ENCODE assay signal across 17 cellular contexts in genomic region chr4:176778491-176778890, GRCh38. TPM values are rescaled to one million over a fixed set of nuclear protein-coding genes. Genes with fewer than 3 reads are reported as not detected.
DNase-seq lines count a peak whose midpoint lies in the region; ATAC-seq, FAIRE-seq and TF ChIP-seq lines count a peak whose summit lies in the region.
"Had no signal": no experiment of that assay in that cellular context is flagged by ENCODE, and none has a peak within 500 bp of the region (broad histone marks: within the 10 kb centered on the region; RNA-seq: fewer than 3 reads in every experiment).

No MANE protein-coding gene starts in this region.

- DNase-seq in A549 (ENCODE audit: low read depth in 1 of 2, low spot score in 1 of 2) (peak in 1 of 2 experiments; percentile 55), MG63 (peak; percentile 94), astrocyte of the spinal cord (ENCODE audit: low read depth, low spot score) (peak; percentile 80), keratinocyte (ENCODE audit: low read depth, low spot score) (no peak), HUDEP-2 (lab: John Stamatoyannopoulos, UW; ENCODE audit: unreplicated experiment in 76 of 76) (no peak)
- DNase-seq in activated naive CD4-positive, alpha-beta T cell treated with anti-CD3 and anti-CD28 coated beads, Interleukin-2, amount 10 ng/mL, durations not matched to agents 7 days and 5 days = no peak
- no peak for DNase-seq in activated naive CD8-positive, alpha-beta T cell treated with anti-CD3 and anti-CD28 coated beads for 36 hours
- DNase-seq: activated CD8-positive, alpha-beta memory T cell treated with anti-CD3 and anti-CD28 coated beads, Interleukin-2, amount 10 ng/mL, durations not matched to agents 7 days and 5 days; Calu3; H9; left ventricle myocardium superior; small intestine had no signal

- H3K9me3 Mint-ChIP-seq in activated naive CD4-positive, alpha-beta T cell treated with anti-CD3 and anti-CD28 coated beads, Interleukin-2, amount 10 ng/mL, durations not matched to agents 7 days and 5 days = no peaks in the 10 kb centered on the region
- H3K9me3 Mint-ChIP-seq in activated naive CD8-positive, alpha-beta T cell treated with anti-CD3 and anti-CD28 coated beads for 36 hours = no peaks in the 10 kb centered on the region
- H3K9me3 Mint-ChIP-seq: H9, nephron had no signal

- H3K9ac ChIP-seq in keratinocyte (ENCODE audit: control insufficient read depth, extremely low read depth, insufficient read depth, low read length) = no peak overlapping the region

- H3K27me3 Mint-ChIP-seq in activated naive CD4-positive, alpha-beta T cell treated with anti-CD3 and anti-CD28 coated beads, Interleukin-2, amount 10 ng/mL, durations not matched to agents 7 days and 5 days = no peaks in the 10 kb centered on the region
- no peaks in the 10 kb centered on the region for H3K27me3 Mint-ChIP-seq in activated naive CD8-positive, alpha-beta T cell treated with anti-CD3 and anti-CD28 coated beads for 36 hours
- H3K27me3 Mint-ChIP-seq: activated CD8-positive, alpha-beta memory T cell treated with anti-CD3 and anti-CD28 coated beads, Interleukin-2, amount 10 ng/mL, durations not matched to agents 7 days and 5 days had no signal

- H3K36me3 Mint-ChIP-seq in activated naive CD4-positive, alpha-beta T cell treated with anti-CD3 and anti-CD28 coated beads, Interleukin-2, amount 10 ng/mL, durations not matched to agents 7 days and 5 days = no peaks in the 10 kb centered on the region
- no peaks in the 10 kb centered on the region for H3K36me3 Mint-ChIP-seq in activated naive CD8-positive, alpha-beta T cell treated with anti-CD3 and anti-CD28 coated beads for 36 hours
- H3K36me3 Mint-ChIP-seq: activated CD8-positive, alpha-beta memory T cell treated with anti-CD3 and anti-CD28 coated beads, Interleukin-2, amount 10 ng/mL, durations not matched to agents 7 days and 5 days had no signal

- peaks cover 95% of the 10 kb centered on the region for H3K79me2 ChIP-seq in keratinocyte (ENCODE audit: control insufficient read depth, insufficient read depth, low read length)

- no peak for TF ChIP-seq RAD21 in A549 (conservative IDR thresholded peaks at IDR 0.05 in 1 of 2, IDR thresholded peaks at IDR 0.05 in 1 of 2)

- ATAC-seq in A549 = peak; percentile 70 to 73; a peak in 3 of 6 replicates
- no peak for ATAC-seq in GM21619 (IDR thresholded peaks at IDR 0.05; ENCODE audit: unreplicated experiment)
- ATAC-seq: activated CD8-positive, alpha-beta memory T cell treated with anti-CD3 and anti-CD28 coated beads, Interleukin-2, amount 10 ng/mL, durations not matched to agents 7 days and 5 days; left ventricle myocardium superior had no signal

- TF ChIP-seq CTCF in A549 (IDR thresholded peaks at IDR 0.05) (no peak), astrocyte of the spinal cord (IDR thresholded peaks at IDR 0.05; ENCODE audit: low read depth, low read length) (no peak), keratinocyte (optimal IDR thresholded peaks at IDR 0.05 in 1 of 3, IDR thresholded peaks at IDR 0.05 in 1 of 3, conservative IDR thresholded peaks at IDR 0.05 in 1 of 3; ENCODE audit: extremely low read depth in 1 of 3, insufficient read depth in 2 of 3, low read length in 3 of 3) (no peak)

- H3K36me3 ChIP-seq in MG63 (no peaks in the 10 kb centered on the region), keratinocyte (ENCODE audit: control insufficient read depth in 2 of 2, extremely low read depth in 1 of 2, insufficient read depth in 2 of 2, low read length in 2 of 2) (no peaks in the 10 kb centered on the region)

- H3K27ac ChIP-seq in A549 (peak overlapping the region; percentile 75 to 89), keratinocyte (ENCODE audit: control insufficient read depth, insufficient read depth, low read length) (peak overlapping the region; percentile 45)
- H3K27ac ChIP-seq: SK-N-MC, VCaP had no signal

- peaks cover 79% of the 10 kb centered on the region for H3K4me1 ChIP-seq in A549
- peaks cover 64% of the 10 kb centered on the region for H3K4me1 ChIP-seq in keratinocyte (ENCODE audit: control insufficient read depth, extremely low read depth, insufficient read depth, low read length)

- H3K4me3 Mint-ChIP-seq in activated naive CD4-positive, alpha-beta T cell treated with anti-CD3 and anti-CD28 coated beads, Interleukin-2, amount 10 ng/mL, durations not matched to agents 7 days and 5 days = no peak overlapping the region
- no peak overlapping the region for H3K4me3 Mint-ChIP-seq in activated naive CD8-positive, alpha-beta T cell treated with anti-CD3 and anti-CD28 coated beads for 36 hours
- H3K4me3 Mint-ChIP-seq: activated CD8-positive, alpha-beta memory T cell treated with anti-CD3 and anti-CD28 coated beads, Interleukin-2, amount 10 ng/mL, durations not matched to agents 7 days and 5 days; H9; nephron had no signal

- CTCF ChIA-PET in A549 (lab: Yijun Ruan, JAX) = interaction anchor here (1.2 kb wide), 1 partner anchor 269 kb away, joined by 5 read pairs; no protein-coding TSS in a partner anchor
- CTCF ChIA-PET in activated naive CD4-positive, alpha-beta T cell treated with anti-CD3 and anti-CD28 coated beads, Interleukin-2, amount 10 ng/mL, durations not matched to agents 7 days and 5 days (lab: Charles Lee) = interaction anchor here (0.6 to 1.8 kb wide), 2 partner anchors 222 to 269 kb away, joined by 3 to 6 read pairs; no protein-coding TSS in a partner anchor

- no peaks in the 10 kb centered on the region for H4K20me1 ChIP-seq in keratinocyte (ENCODE audit: control insufficient read depth, extremely low read depth, insufficient read depth, low read length)

- POLR2A ChIA-PET in A549 (lab: Yijun Ruan, JAX) = no interaction called here

- no peaks in the 10 kb centered on the region for H3K9me1 ChIP-seq in keratinocyte (ENCODE audit: control insufficient read depth, extremely low read depth, insufficient read depth, low read length)

- H3K4me3 ChIP-seq in A549 = 0 out of 3 replicates have a peak overlapping the region, but pooled peaks have one; percentile 7
- H3K4me3 ChIP-seq in MG63 = no peak overlapping the region
- H3K4me3 ChIP-seq in astrocyte of the spinal cord (ENCODE audit: low read depth, low read length) = no peak overlapping the region
- H3K4me3 ChIP-seq in keratinocyte (ENCODE audit: control insufficient read depth in 2 of 3, extremely low read depth in 1 of 3, insufficient read depth in 2 of 3, low read depth in 1 of 3, low read length in 3 of 3) = peak overlapping the region in 1 of 3 experiments; percentile 18
- H3K4me3 ChIP-seq: SK-N-MC had no signal

- no peaks in the 10 kb centered on the region for H3K4me1 Mint-ChIP-seq in activated naive CD4-positive, alpha-beta T cell treated with anti-CD3 and anti-CD28 coated beads, Interleukin-2, amount 10 ng/mL, durations not matched to agents 7 days and 5 days
- H3K4me1 Mint-ChIP-seq in activated naive CD8-positive, alpha-beta T cell treated with anti-CD3 and anti-CD28 coated beads for 36 hours = no peaks in the 10 kb centered on the region
- H3K4me1 Mint-ChIP-seq: activated CD8-positive, alpha-beta memory T cell treated with anti-CD3 and anti-CD28 coated beads, Interleukin-2, amount 10 ng/mL, durations not matched to agents 7 days and 5 days had no signal

- H3K27me3 ChIP-seq in MG63 = no peaks in the 10 kb centered on the region
- H3K27me3 ChIP-seq in keratinocyte (ENCODE audit: control insufficient read depth, extremely low read depth, insufficient read depth, low read length) = no peaks in the 10 kb centered on the region

- H3K9me3 ChIP-seq in A549 (no peaks in the 10 kb centered on the region), MG63 (no peaks in the 10 kb centered on the region), keratinocyte (ENCODE audit: control insufficient read depth, low read depth, low read length) (no peaks in the 10 kb centered on the region)

- H2AFZ ChIP-seq in keratinocyte (ENCODE audit: control insufficient read depth, low read length) = no peak overlapping the region

- peak in 1 of 2 experiments; percentile 46; a peak in 1 of 5 replicates for TF ChIP-seq EP300 in A549 (IDR thresholded peaks at IDR 0.05)

- no peak for FAIRE-seq in A549 (lab: Jason Lieb, UNC)
- no peak for FAIRE-seq in keratinocyte (lab: Jason Lieb, UNC)

- 19% methylated on average over 4 of the region's 4 CpGs for WGBS in A549 (ENCODE audit: missing lambda C conversion rate)

- no peak overlapping the region for H3K27ac Mint-ChIP-seq in activated naive CD4-positive, alpha-beta T cell treated with anti-CD3 and anti-CD28 coated beads, Interleukin-2, amount 10 ng/mL, durations not matched to agents 7 days and 5 days
- no peak overlapping the region for H3K27ac Mint-ChIP-seq in activated naive CD8-positive, alpha-beta T cell treated with anti-CD3 and anti-CD28 coated beads for 36 hours
- H3K27ac Mint-ChIP-seq: activated CD8-positive, alpha-beta memory T cell treated with anti-CD3 and anti-CD28 coated beads, Interleukin-2, amount 10 ng/mL, durations not matched to agents 7 days and 5 days; H9; nephron had no signal

- in situ Hi-C loops in astrocyte of the spinal cord (cut with HindIII; ENCODE audit: low sequenced_read_pairs) = loop anchor here (25.0 kb wide), 1 partner anchor 391 kb away; no protein-coding TSS in a partner anchor

- dilution Hi-C loops in keratinocyte (cut with MboI; ENCODE audit: extremely low pct_ligation_motif_present, low sequenced_read_pairs) = no loop called here

- H3K4me2 ChIP-seq in A549 (peak overlapping the region; percentile 80), keratinocyte (ENCODE audit: control insufficient read depth, extremely low read depth, insufficient read depth, low read depth, low read length) (peak overlapping the region; percentile 29)

- TF ChIP-seq POLR2A in A549 (IDR thresholded peaks at IDR 0.05; ENCODE audit: low read length) = no peak

TF ChIP-seq in A549, 52 proteins besides CTCF, POLR2A, EP300 and RAD21 (continues in another document):
- TF ChIP-seq MAFK (IDR thresholded peaks at IDR 0.05; ENCODE audit: partially characterized antibody) = no peak
- no peak for TF ChIP-seq RCOR1 (IDR thresholded peaks at IDR 0.05; ENCODE audit: low read depth, low read length)

RNA-seq across cellular contexts. Expression of gene VEGFC, which starts 14.2 kb away (rescaled TPM):
- polyA plus RNA-seq in A549 (2011; rRNA removed) = 14.4 and 17.1 TPM in 2 replicates
- 5.0 and 6.1 TPM in 2 replicates for polyA plus RNA-seq in A549 (2012; cell fraction: cytosol; rRNA removed)
- 3.4 and 4.9 TPM in 2 replicates for polyA plus RNA-seq in A549 (2012; cell fraction: nucleus; rRNA removed)
- 10.0 to 11.6 TPM (median 11.2 TPM) in 3 replicates for polyA plus RNA-seq in A549 (2017; fragmentation: RNase III; extraction: RNeasy Plus Mini Kit Qiagen cat#74134 plus additional on column Dnase treatment)
- polyA minus RNA-seq in A549 (2011; rRNA and poly(A)+ RNA removed) = 11.0 and 12.1 TPM in 2 replicates
- total RNA-seq in MG63 (2014; rRNA removed; shearing (Covaris generic); ENCODE audit: low replicate concordance) = 19.9 and 30.3 TPM in 2 replicates
- 7.6 to 46.0 TPM (median 19.4 TPM) in 3 replicates for polyA plus RNA-seq in keratinocyte
- polyA plus RNA-seq in keratinocyte (2011; ENCODE audit: low read depth) = 4.3 TPM
- 14.2 and 19.9 TPM in 2 replicates for polyA plus RNA-seq in keratinocyte (2011; cell fraction: cytosol; rRNA removed)
- polyA plus RNA-seq in keratinocyte (2011; cell fraction: nucleus; rRNA removed) = 28.6 and 29.0 TPM in 2 replicates
- 5.1 and 33.6 TPM in 2 replicates for polyA plus RNA-seq in keratinocyte (2012; ENCODE audit: low replicate concordance)
- 12.5 to 21.1 TPM (median 20.0 TPM) in 3 replicates for polyA minus RNA-seq in keratinocyte
- 10.6 TPM for polyA minus RNA-seq in keratinocyte (2011; cell fraction: cytosol; rRNA and poly(A)+ RNA removed)
- polyA minus RNA-seq in keratinocyte (2011; cell fraction: nucleus; rRNA and poly(A)+ RNA removed) = 10.4 and 14.9 TPM in 2 replicates
- total RNA-seq in activated naive CD8-positive, alpha-beta T cell treated with anti-CD3 and anti-CD28 coated beads for 36 hours = not detected
- total RNA-seq: A673; activated CD8-positive, alpha-beta memory T cell treated with anti-CD3 and anti-CD28 coated beads, Interleukin-2, amount 10 ng/mL, durations not matched to agents 7 days and 5 days had no signal

Comparison
In these comparisons a context has a peak if more than half of its experiments do, and no peak if none do; other contexts are left out.
1. DNase-seq: peak in MG63 (single experiment) and astrocyte of the spinal cord (single experiment); none in keratinocyte (single experiment), activated naive CD4-positive, alpha-beta T cell treated with anti-CD3 and anti-CD28 coated beads, Interleukin-2, amount 10 ng/mL, durations not matched to agents 7 days and 5 days (single experiment), HUDEP-2 (0 of 76) and activated naive CD8-positive, alpha-beta T cell treated with anti-CD3 and anti-CD28 coated beads for 36 hours (single experiment).
2. RNA of gene VEGFC, which starts 14.2 kb away (total RNA-seq): 19.9 to 30.3 TPM in MG63; not detected in activated naive CD8-positive, alpha-beta T cell treated with anti-CD3 and anti-CD28 coated beads for 36 hours; every median in the first group is over 10 times any median in the second.